20 cellular contexts compared by ENCODE assay signal in the genomic region with DNA sequence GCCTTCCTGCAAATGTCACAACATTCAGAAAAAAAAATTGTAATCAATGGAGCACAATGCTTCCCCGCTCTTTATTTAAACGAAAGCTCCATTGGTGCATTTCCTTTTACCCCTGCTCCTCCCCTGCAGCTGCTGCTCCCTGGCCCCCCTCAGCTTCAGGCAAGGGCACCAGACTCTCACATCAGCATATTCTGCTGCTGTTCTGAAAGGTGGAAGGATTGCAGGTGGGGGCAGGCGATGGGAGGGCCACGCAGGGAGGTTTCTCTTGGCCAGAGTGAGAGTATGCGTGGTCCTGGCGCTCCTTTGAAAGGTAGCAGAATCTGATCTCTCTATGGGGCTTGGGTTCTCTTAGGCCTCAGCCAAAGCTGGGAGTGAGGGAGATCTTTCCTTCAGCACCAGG.
A peak's percentile ranks its signal among the peaks of the same experiment; 100 is the strongest.
DNase-seq lines count a peak whose midpoint lies in the region; ATAC-seq and TF ChIP-seq lines count a peak whose summit lies in the region.
"Had no signal": no experiment of that assay in that cellular context is flagged by ENCODE, and none has a peak within 500 bp of the region (broad histone marks: within the 10 kb centered on the region; RNA-seq: fewer than 3 reads in every experiment).

No MANE protein-coding gene starts in this region.

- H3K4me3 ChIP-seq in HEK293 (ENCODE audit: low read depth, low read length) = no peak overlapping the region
- H3K4me3 ChIP-seq: BLaER1 treated with 17β-estradiol and CSF1 and Interleukin-3, amounts not matched to agents 10 nM and 100 nM had no signal

- TF ChIP-seq CTCF in HEK293 (tag by site-specific recombination; IDR thresholded peaks at IDR 0.05) (no peak), glutamatergic neuron (IDR thresholded peaks at IDR 0.05; ENCODE audit: partially characterized antibody, unreplicated experiment) (no peak), chondrocyte (IDR thresholded peaks at IDR 0.05) (no peak)

- H3K36me3 Mint-ChIP-seq in glutamatergic neuron (ENCODE audit: unreplicated experiment) (peaks cover 5% of the 10 kb centered on the region), chondrocyte (ENCODE audit: low read depth) (peaks cover 6% of the 10 kb centered on the region)

- H3K36me3 ChIP-seq in HEK293 (ENCODE audit: control insufficient read depth in 2 of 2, insufficient read depth in 1 of 2, low read length in 2 of 2) = no peaks in the 10 kb centered on the region
- H3K36me3 ChIP-seq: BLaER1 treated with 17β-estradiol and CSF1 and Interleukin-3, amounts not matched to agents 10 nM and 100 nM had no signal

- no peaks in the 10 kb centered on the region for H3K9me3 ChIP-seq in HEK293 (ENCODE audit: control insufficient read depth, insufficient read depth, low read depth, low read length)
- H3K9me3 ChIP-seq: BLaER1 treated with 17β-estradiol and CSF1 and Interleukin-3, amounts not matched to agents 10 nM and 100 nM had no signal

- H3K4me3 Mint-ChIP-seq in glutamatergic neuron (ENCODE audit: unreplicated experiment) (peak overlapping the region; percentile 35), chondrocyte (ENCODE audit: unreplicated experiment) (no peak overlapping the region)
- H3K4me3 Mint-ChIP-seq: CD4-positive, alpha-beta T cell; HFFc6 had no signal

- intact Hi-C loops in left ventricle myocardium superior (cut with micrococcal nuclease) = no loop called here

- H3K4me1 Mint-ChIP-seq in glutamatergic neuron (ENCODE audit: low read depth, unreplicated experiment) (peaks cover 54% of the 10 kb centered on the region), chondrocyte (ENCODE audit: low read depth) (peaks cover 3% of the 10 kb centered on the region)

- CTCF ChIA-PET in HEK293 (lab: Yijun Ruan, JAX) = no interaction called here

- H3K9me3 Mint-ChIP-seq in glutamatergic neuron (ENCODE audit: unreplicated experiment) (peaks cover 11% of the 10 kb centered on the region), chondrocyte (ENCODE audit: low read depth) (no peaks in the 10 kb centered on the region)
- H3K9me3 Mint-ChIP-seq: CD4-positive, alpha-beta T cell had no signal

- no peak overlapping the region for H3K27ac ChIP-seq in HEK293 (ENCODE audit: extremely low read depth, low read depth, low read length)
- H3K27ac ChIP-seq: BLaER1 treated with 17β-estradiol and CSF1 and Interleukin-3, amounts not matched to agents 10 nM and 100 nM; HL-60 had no signal

- POLR2A ChIA-PET in HEK293 (lab: Yijun Ruan, JAX) = no interaction called here

- H3K27ac Mint-ChIP-seq in glutamatergic neuron (ENCODE audit: unreplicated experiment) = peak overlapping the region; percentile 98
- H3K27ac Mint-ChIP-seq in chondrocyte (ENCODE audit: unreplicated experiment) = no peak overlapping the region
- H3K27ac Mint-ChIP-seq: CD4-positive, alpha-beta T cell; HFFc6 had no signal

- peaks cover 8% of the 10 kb centered on the region for H3K27me3 Mint-ChIP-seq in glutamatergic neuron (ENCODE audit: unreplicated experiment)
- H3K27me3 Mint-ChIP-seq in chondrocyte (ENCODE audit: low read depth) = peaks cover 51% of the 10 kb centered on the region

- H3K4me1 ChIP-seq in HEK293 (ENCODE audit: control insufficient read depth, insufficient read depth, low read length) = no peaks in the 10 kb centered on the region

- DNase-seq in ELF-1 (ENCODE audit: low read depth, low spot score) = peak; percentile 18
- peak; percentile 83 for DNase-seq in NCI-H69 (lab: John Stamatoyannopoulos, UW)
- peak; percentile 42 for DNase-seq in glutamatergic neuron
- DNase-seq in superior temporal gyrus (ENCODE audit: extremely low spot score) = no peak
- DNase-seq in left ventricle myocardium superior = no peak
- DNase-seq in chondrocyte (ENCODE audit: low spot score) = no peak
- DNase-seq: CD4-positive, alpha-beta T cell; DMS53; HFFc6; NCI-H1048; NCI-H1417; NCI-H1930; NCI-H345; NCI-H510A treated with DMSO at 0.1 percent for 48 hours; NCI-H748 treated with DMSO at 0.1 percent for 48 hours; PC-3 had no signal

- ATAC-seq in HG02610 (IDR thresholded peaks at IDR 0.05; ENCODE audit: unreplicated experiment) (no peak), left ventricle myocardium superior (no peak)
- ATAC-seq: PC-3 had no signal

TF ChIP-seq in HEK293, 187 proteins besides CTCF, POLR2A, EP300 and RAD21:
- TF ChIP-seq GLIS1 (tag by site-specific recombination; IDR thresholded peaks at IDR 0.05) (0 out of 2 replicates have a peak, but pooled peaks have one; percentile 9), ZNF621 (tag by site-specific recombination; IDR thresholded peaks at IDR 0.05) (no peak), ZNF114 (tag by site-specific recombination; IDR thresholded peaks at IDR 0.05) (no peak), ZNF747 (tag by site-specific recombination; IDR thresholded peaks at IDR 0.05) (no peak)
- TF ChIP-seq, protein P1, sequence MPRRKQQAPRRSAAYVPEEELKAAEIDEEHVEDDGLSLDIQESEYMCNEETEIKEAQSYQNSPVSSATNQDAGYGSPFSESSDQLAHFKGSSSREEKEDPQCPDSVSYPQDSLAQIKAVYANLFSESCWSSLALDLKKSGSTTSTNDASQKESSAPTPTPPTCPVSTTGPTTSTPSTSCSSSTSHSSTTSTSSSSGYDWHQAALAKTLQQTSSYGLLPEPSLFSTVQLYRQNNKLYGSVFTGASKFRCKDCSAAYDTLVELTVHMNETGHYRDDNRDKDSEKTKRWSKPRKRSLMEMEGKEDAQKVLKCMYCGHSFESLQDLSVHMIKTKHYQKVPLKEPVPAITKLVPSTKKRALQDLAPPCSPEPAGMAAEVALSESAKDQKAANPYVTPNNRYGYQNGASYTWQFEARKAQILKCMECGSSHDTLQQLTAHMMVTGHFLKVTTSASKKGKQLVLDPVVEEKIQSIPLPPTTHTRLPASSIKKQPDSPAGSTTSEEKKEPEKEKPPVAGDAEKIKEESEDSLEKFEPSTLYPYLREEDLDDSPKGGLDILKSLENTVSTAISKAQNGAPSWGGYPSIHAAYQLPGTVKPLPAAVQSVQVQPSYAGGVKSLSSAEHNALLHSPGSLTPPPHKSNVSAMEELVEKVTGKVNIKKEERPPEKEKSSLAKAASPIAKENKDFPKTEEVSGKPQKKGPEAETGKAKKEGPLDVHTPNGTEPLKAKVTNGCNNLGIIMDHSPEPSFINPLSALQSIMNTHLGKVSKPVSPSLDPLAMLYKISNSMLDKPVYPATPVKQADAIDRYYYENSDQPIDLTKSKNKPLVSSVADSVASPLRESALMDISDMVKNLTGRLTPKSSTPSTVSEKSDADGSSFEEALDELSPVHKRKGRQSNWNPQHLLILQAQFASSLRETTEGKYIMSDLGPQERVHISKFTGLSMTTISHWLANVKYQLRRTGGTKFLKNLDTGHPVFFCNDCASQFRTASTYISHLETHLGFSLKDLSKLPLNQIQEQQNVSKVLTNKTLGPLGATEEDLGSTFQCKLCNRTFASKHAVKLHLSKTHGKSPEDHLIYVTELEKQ (tag by site-specific recombination; IDR thresholded peaks at IDR 0.05; ENCODE audit: borderline replicate concordance) = no peak
- TF ChIP-seq, protein P2, sequence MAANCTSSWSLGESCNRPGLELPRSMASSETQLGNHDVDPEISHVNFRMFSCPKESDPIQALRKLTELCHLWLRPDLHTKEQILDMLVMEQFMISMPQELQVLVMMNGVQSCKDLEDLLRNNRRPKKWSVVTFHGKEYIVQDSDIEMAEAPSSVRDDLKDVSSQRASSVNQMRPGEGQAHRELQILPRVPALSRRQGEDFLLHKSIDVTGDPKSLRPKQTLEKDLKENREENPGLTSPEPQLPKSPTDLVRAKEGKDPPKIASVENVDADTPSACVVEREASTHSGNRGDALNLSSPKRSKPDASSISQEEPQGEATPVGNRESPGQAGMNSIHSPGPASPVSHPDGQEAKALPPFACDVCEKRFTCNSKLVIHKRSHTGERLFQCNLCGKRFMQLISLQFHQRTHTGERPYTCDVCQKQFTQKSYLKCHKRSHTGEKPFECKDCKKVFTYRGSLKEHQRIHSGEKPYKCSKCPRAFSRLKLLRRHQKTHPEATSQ (tag by site-specific recombination; IDR thresholded peaks at IDR 0.05) = no peak

Comparison
In these comparisons a context has a peak if more than half of its experiments do, and no peak if none do; other contexts are left out.
1. DNase-seq: peak in ELF-1 (single experiment), NCI-H69 (single experiment) and glutamatergic neuron (single experiment); none in superior temporal gyrus (single experiment), left ventricle myocardium superior (single experiment) and chondrocyte (single experiment).